18 cellular contexts compared by ENCODE assay signal in the genomic region with DNA sequence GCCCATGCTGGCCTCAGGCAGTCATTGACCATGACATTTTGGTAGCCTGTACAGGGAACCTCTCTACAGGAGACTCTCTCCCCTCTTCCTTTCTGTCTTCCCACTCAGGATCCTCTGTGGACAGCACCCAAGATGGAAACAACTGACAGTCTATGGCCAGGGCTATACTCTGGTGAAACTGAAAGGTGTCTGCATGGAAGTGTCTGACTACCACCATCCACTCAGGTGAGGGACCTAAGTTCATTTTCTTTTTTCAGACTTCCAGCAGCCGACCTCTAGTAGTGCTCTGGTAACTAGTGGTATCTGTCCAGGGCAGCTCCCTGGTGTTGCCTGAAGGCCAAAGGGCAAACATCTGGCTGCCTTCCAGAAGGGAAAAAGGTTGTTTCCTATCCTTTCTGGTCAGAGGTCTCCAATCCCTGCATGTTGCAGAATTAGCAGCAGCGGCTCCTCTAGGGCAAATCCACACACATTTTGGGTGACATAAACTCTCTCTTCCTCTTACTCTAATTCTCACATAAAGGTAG.
"Had no signal": no experiment of that assay in that cellular context is flagged by ENCODE, and none has a peak within 500 bp of the region (broad histone marks: within the 10 kb centered on the region; RNA-seq: fewer than 3 reads in every experiment).

No MANE protein-coding gene starts in this region.

- H3K4me3 ChIP-seq: MG63, SK-N-MC had no signal

- H3K4me3 Mint-ChIP-seq: activated CD4-positive, alpha-beta memory T cell treated with anti-CD3 and anti-CD28 coated beads, Interleukin-2, amount 10 ng/mL, durations not matched to agents 7 days and 5 days; activated naive CD4-positive, alpha-beta T cell treated with anti-CD3 and anti-CD28 coated beads, Interleukin-2, amount 10 ng/mL, durations not matched to agents 7 days and 5 days; activated naive CD8-positive, alpha-beta T cell treated with anti-CD3 and anti-CD28 coated beads for 36 hours; activated T-helper 17 cell treated with anti-CD3 and anti-CD28 coated beads, Interleukin-2, amount 50 U/mL, for 72 hours; central memory CD8-positive, alpha-beta T cell had no signal

- H3K27ac Mint-ChIP-seq: activated CD4-positive, alpha-beta memory T cell treated with anti-CD3 and anti-CD28 coated beads, Interleukin-2, amount 10 ng/mL, durations not matched to agents 7 days and 5 days; activated naive CD4-positive, alpha-beta T cell treated with anti-CD3 and anti-CD28 coated beads, Interleukin-2, amount 10 ng/mL, durations not matched to agents 7 days and 5 days; activated naive CD8-positive, alpha-beta T cell treated with anti-CD3 and anti-CD28 coated beads for 36 hours; activated T-helper 17 cell treated with anti-CD3 and anti-CD28 coated beads, Interleukin-2, amount 50 U/mL, for 72 hours had no signal

- H3K36me3 ChIP-seq: MG63 had no signal

- H3K27me3 Mint-ChIP-seq: activated CD4-positive, alpha-beta memory T cell treated with anti-CD3 and anti-CD28 coated beads, Interleukin-2, amount 10 ng/mL, durations not matched to agents 7 days and 5 days; activated naive CD4-positive, alpha-beta T cell treated with anti-CD3 and anti-CD28 coated beads, Interleukin-2, amount 10 ng/mL, durations not matched to agents 7 days and 5 days; activated naive CD8-positive, alpha-beta T cell treated with anti-CD3 and anti-CD28 coated beads for 36 hours; activated T-helper 17 cell treated with anti-CD3 and anti-CD28 coated beads, Interleukin-2, amount 50 U/mL, for 72 hours; central memory CD8-positive, alpha-beta T cell had no signal

- H3K27ac ChIP-seq: SK-N-MC, VCaP had no signal

- H3K4me1 Mint-ChIP-seq: activated CD4-positive, alpha-beta memory T cell treated with anti-CD3 and anti-CD28 coated beads, Interleukin-2, amount 10 ng/mL, durations not matched to agents 7 days and 5 days; activated naive CD4-positive, alpha-beta T cell treated with anti-CD3 and anti-CD28 coated beads, Interleukin-2, amount 10 ng/mL, durations not matched to agents 7 days and 5 days; activated naive CD8-positive, alpha-beta T cell treated with anti-CD3 and anti-CD28 coated beads for 36 hours; activated T-helper 17 cell treated with anti-CD3 and anti-CD28 coated beads, Interleukin-2, amount 50 U/mL, for 72 hours; central memory CD8-positive, alpha-beta T cell had no signal

- ATAC-seq: activated T-helper 17 cell treated with anti-CD3 and anti-CD28 coated beads, Interleukin-2, amount 50 U/mL, for 72 hours had no signal

- H3K9me3 ChIP-seq: MG63 had no signal

- H3K36me3 Mint-ChIP-seq: activated naive CD4-positive, alpha-beta T cell treated with anti-CD3 and anti-CD28 coated beads, Interleukin-2, amount 10 ng/mL, durations not matched to agents 7 days and 5 days; activated naive CD8-positive, alpha-beta T cell treated with anti-CD3 and anti-CD28 coated beads for 36 hours had no signal

- DNase-seq: activated CD4-positive, alpha-beta memory T cell treated with anti-CD3 and anti-CD28 coated beads, Interleukin-2, amount 10 ng/mL, durations not matched to agents 7 days and 5 days; activated CD4-positive, alpha-beta T cell treated with anti-CD3 and anti-CD28 coated beads, Interleukin-2, amount 50 U/mL, for 1 hour; activated CD4-positive, CD25-positive, alpha-beta regulatory T cell; activated gamma-delta T cell; activated naive CD4-positive, alpha-beta T cell treated with anti-CD3 and anti-CD28 coated beads, Interleukin-2, amount 10 ng/mL, durations not matched to agents 7 days and 5 days; activated naive CD8-positive, alpha-beta T cell treated with anti-CD3 and anti-CD28 coated beads for 36 hours; activated T-cell treated with anti-CD3 and anti-CD28 coated beads for 4 hours; activated T-cell treated with anti-CD3 and anti-CD28 coated beads, Interleukin-2, amount 50 U/mL, for 48 hours; MG63; NCI-H1105 treated with DMSO at 0.1 percent for 48 hours; NCI-H1436 treated with DMSO at 0.1 percent for 48 hours; NCI-H187; NCI-H446; T-helper 1 cell had no signal

- H3K27me3 ChIP-seq: MG63 had no signal
